In the genomic region with DNA sequence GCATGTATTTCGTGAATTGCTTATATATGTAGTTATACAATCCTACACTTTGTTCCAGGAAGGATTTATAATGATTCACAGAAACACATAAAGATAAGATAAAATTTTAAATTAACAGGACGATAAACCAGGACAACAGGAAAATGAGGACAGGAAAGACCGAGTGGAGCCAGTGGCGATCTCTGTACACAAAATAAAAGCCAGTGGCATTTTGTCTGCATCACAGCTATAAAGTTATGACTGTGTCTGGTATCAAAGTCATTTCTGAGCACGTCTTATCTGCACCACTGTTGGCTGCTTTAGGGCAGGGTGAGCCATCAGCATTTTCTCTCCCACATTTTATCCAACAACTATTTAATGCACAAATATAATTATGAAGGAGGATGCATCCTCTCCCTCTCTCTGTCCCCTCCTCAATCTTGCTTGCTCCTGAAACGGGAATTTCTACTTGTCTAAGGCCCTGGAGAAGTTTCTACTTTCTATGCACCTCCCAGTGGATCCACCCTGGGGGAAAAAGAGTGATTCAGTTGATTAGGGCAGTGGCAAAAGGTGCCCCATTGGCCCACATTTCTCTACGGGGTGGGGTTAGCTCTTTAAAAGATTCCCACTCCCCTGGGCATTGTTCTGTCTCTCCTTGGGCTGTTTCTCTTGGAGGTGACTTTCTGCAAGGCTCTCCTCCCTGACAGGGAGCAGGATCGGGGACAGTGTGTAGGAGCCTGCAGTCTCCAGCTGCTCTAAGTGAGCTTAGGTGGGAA, we compare ENCODE assay signal across 1 cellular context.
TF ChIP-seq lines count a peak whose summit lies in the region.

No MANE protein-coding gene starts in this region.

TF ChIP-seq in SK-N-SH, 30 proteins besides CTCF, POLR2A, EP300 and RAD21 (continued from another document):
- TF ChIP-seq TCF12 (IDR thresholded peaks at IDR 0.05) (0 out of 2 replicates have a peak, but pooled peaks have one; percentile 4), RXRA (IDR thresholded peaks at IDR 0.05; ENCODE audit: borderline replicate concordance, low read depth) (no peak), EZH2phosphoT487 (IDR thresholded peaks at IDR 0.05; ENCODE audit: borderline replicate concordance, low read depth) (no peak), NRF1 (IDR thresholded peaks at IDR 0.05; ENCODE audit: low read depth, low read length) (no peak), FOXM1 (IDR thresholded peaks at IDR 0.05; ENCODE audit: low read depth) (no peak)
- TF ChIP-seq, protein P1, sequence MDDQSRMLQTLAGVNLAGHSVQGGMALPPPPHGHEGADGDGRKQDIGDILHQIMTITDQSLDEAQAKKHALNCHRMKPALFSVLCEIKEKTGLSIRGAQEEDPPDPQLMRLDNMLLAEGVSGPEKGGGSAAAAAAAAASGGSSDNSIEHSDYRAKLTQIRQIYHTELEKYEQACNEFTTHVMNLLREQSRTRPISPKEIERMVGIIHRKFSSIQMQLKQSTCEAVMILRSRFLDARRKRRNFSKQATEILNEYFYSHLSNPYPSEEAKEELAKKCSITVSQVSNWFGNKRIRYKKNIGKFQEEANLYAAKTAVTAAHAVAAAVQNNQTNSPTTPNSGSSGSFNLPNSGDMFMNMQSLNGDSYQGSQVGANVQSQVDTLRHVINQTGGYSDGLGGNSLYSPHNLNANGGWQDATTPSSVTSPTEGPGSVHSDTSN (IDR thresholded peaks at IDR 0.05): no peak
- TF ChIP-seq, protein P2, sequence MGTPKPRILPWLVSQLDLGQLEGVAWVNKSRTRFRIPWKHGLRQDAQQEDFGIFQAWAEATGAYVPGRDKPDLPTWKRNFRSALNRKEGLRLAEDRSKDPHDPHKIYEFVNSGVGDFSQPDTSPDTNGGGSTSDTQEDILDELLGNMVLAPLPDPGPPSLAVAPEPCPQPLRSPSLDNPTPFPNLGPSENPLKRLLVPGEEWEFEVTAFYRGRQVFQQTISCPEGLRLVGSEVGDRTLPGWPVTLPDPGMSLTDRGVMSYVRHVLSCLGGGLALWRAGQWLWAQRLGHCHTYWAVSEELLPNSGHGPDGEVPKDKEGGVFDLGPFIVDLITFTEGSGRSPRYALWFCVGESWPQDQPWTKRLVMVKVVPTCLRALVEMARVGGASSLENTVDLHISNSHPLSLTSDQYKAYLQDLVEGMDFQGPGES (IDR thresholded peaks at IDR 0.05; ENCODE audit: low read depth, low read length): no peak
TF ChIP-seq in SK-N-SH: peak in this region for 3.
